11 cellular contexts compared by ENCODE assay signal in genomic region chr5:37198066-37198465, GRCh38. TPM values are rescaled to one million over a fixed set of nuclear protein-coding genes. Genes with fewer than 3 reads are reported as not detected.
DNase-seq lines count a peak whose midpoint lies in the region; ATAC-seq, FAIRE-seq and TF ChIP-seq lines count a peak whose summit lies in the region.
"Had no signal": no experiment of that assay in that cellular context is flagged by ENCODE, and none has a peak within 500 bp of the region (broad histone marks: within the 10 kb centered on the region; RNA-seq: fewer than 3 reads in every experiment).

No MANE protein-coding gene starts in this region.

- DNase-seq in GM13977 (ENCODE audit: low spot score) (peak; percentile 24), mesendoderm (peak; percentile 4), urothelium cell line (ENCODE audit: low spot score) (no peak), small intestine (no peak), amygdala (lab: John Stamatoyannopoulos, UW) (no peak), NOMO-1 treated with DMSO at 0.1 percent for 48 hours (lab: John Stamatoyannopoulos, UW; ENCODE audit: unreplicated experiment) (no peak)
- DNase-seq: nephron progenitor cell, T1000 had no signal

- H3K4me2 ChIP-seq in Loucy (ENCODE audit: low read depth, low read length, poor library complexity, severe bottlenecking) (peak overlapping the region; percentile 18), mesendoderm (ENCODE audit: low read length) (no peak overlapping the region)

- H3K27me3 ChIP-seq in Loucy (ENCODE audit: insufficient read depth, low read length, poor library complexity, severe bottlenecking) (no peaks in the 10 kb centered on the region), mesendoderm (ENCODE audit: insufficient read depth, low read length, poor library complexity) (no peaks in the 10 kb centered on the region), small intestine (ENCODE audit: control insufficient read depth in 2 of 2, insufficient read depth in 2 of 2, low read length in 2 of 2) (no peaks in the 10 kb centered on the region)
- H3K27me3 ChIP-seq: gastroesophageal sphincter had no signal

- no peaks in the 10 kb centered on the region for H3K9me2 ChIP-seq in Loucy (replicated peaks; ENCODE audit: low read depth, low read length)

- WGBS in mesendoderm (ENCODE audit: extremely low coverage, insufficient coverage, low lambda C conversion rate) = no CpG with 5 or more reads among the region's 3 CpGs
- WGBS in small intestine, 3 donors = 61 to 75% (median 64%) methylated on average over 3 of the region's 3 CpGs

- H4K5ac ChIP-seq in mesendoderm (ENCODE audit: low read length) = no peak overlapping the region

- H3K27ac ChIP-seq in mesendoderm (ENCODE audit: low read depth, low read length) = no peak overlapping the region
- peak overlapping the region in 1 of 2 donors; percentile 14 for H3K27ac ChIP-seq in small intestine (ENCODE audit: low read depth in 1 of 2, low read length in 1 of 2)
- H3K27ac ChIP-seq: gastroesophageal sphincter had no signal

- H3K4me1 ChIP-seq in Loucy (ENCODE audit: insufficient read depth, low read length, poor library complexity, severe bottlenecking) (no peaks in the 10 kb centered on the region), mesendoderm (ENCODE audit: control insufficient read depth, low read depth, low read length) (no peaks in the 10 kb centered on the region), small intestine (ENCODE audit: control insufficient read depth in 2 of 2, insufficient read depth in 1 of 2, low read depth in 1 of 2, low read length in 1 of 2) (no peaks in the 10 kb centered on the region)
- H3K4me1 ChIP-seq: gastroesophageal sphincter had no signal

- no peak overlapping the region for H3K4ac ChIP-seq in mesendoderm (ENCODE audit: low read depth, low read length)

- no peak overlapping the region; the same call in 1 of the 2 replicates for H2AFZ ChIP-seq in Loucy (ENCODE audit: low read length)

- in situ Hi-C loops in GM13977 (cut with MboI; ENCODE audit: low pct_unique_long_range_greater_than_20kb, low sequenced_read_pairs, unreplicated experiment) = no loop called here

- no peak overlapping the region for H2BK120ac ChIP-seq in mesendoderm (ENCODE audit: low read depth, low read length)

- H3K9ac ChIP-seq in Loucy (ENCODE audit: low read depth, low read length, poor library complexity, severe bottlenecking) (no peak overlapping the region), mesendoderm (ENCODE audit: low read length) (no peak overlapping the region)

- TF ChIP-seq CTCF in GM13977 (IDR thresholded peaks at IDR 0.05; ENCODE audit: extremely low read depth, insufficient read depth, missing control alignments) (no peak), Loucy (conservative IDR thresholded peaks at IDR 0.05; ENCODE audit: low read length) (no peak)

- H3F3A ChIP-seq in Loucy (ENCODE audit: low read depth) = no peaks in the 10 kb centered on the region

- peak; percentile 45 for ATAC-seq in GM21619 (IDR thresholded peaks at IDR 0.05; ENCODE audit: unreplicated experiment)
- ATAC-seq: gastroesophageal sphincter had no signal

- H3K79me2 ChIP-seq in Loucy (ENCODE audit: insufficient read depth, low read length) (no peaks in the 10 kb centered on the region), mesendoderm (ENCODE audit: control insufficient read depth, insufficient read depth, low read length) (no peaks in the 10 kb centered on the region)

- H3K18ac ChIP-seq in mesendoderm (ENCODE audit: low read length) = no peak overlapping the region

- H3K36me3 ChIP-seq in Loucy (ENCODE audit: insufficient read depth, low read length) (no peaks in the 10 kb centered on the region), mesendoderm (ENCODE audit: control insufficient read depth, insufficient read depth, low read length) (no peaks in the 10 kb centered on the region), small intestine (ENCODE audit: control insufficient read depth in 2 of 2, insufficient read depth in 2 of 2, low read length in 2 of 2) (no peaks in the 10 kb centered on the region)

- no peaks in the 10 kb centered on the region for H3K79me1 ChIP-seq in mesendoderm (ENCODE audit: low read length)

- H3K4me3 ChIP-seq in Loucy (ENCODE audit: low read length, poor library complexity, severe bottlenecking) (no peak overlapping the region), mesendoderm (ENCODE audit: low read length) (no peak overlapping the region), small intestine (ENCODE audit: low read depth in 1 of 2, low read length in 2 of 2) (no peak overlapping the region)
- H3K4me3 ChIP-seq: gastroesophageal sphincter had no signal

- no peak overlapping the region for H3K23ac ChIP-seq in mesendoderm (ENCODE audit: low read length)

- no peak overlapping the region for H2BK5ac ChIP-seq in mesendoderm (ENCODE audit: low read length)

- no peak overlapping the region for H2AK5ac ChIP-seq in mesendoderm (ENCODE audit: low read length)

- FAIRE-seq in urothelium cell line (lab: Jason Lieb, UNC) (no peak), small intestine (lab: Jason Lieb, UNC) (no peak)

- no peaks in the 10 kb centered on the region for H3K9me3 ChIP-seq in Loucy (ENCODE audit: insufficient read depth, low read depth, low read length)
- H3K9me3 ChIP-seq in small intestine (ENCODE audit: control insufficient read depth, low read depth) = no peaks in the 10 kb centered on the region
- H3K9me3 ChIP-seq: gastroesophageal sphincter had no signal

- no peak overlapping the region for H2BK15ac ChIP-seq in mesendoderm (replicated peaks; ENCODE audit: low read depth)

- no peaks in the 10 kb centered on the region for H4K20me1 ChIP-seq in Loucy (ENCODE audit: insufficient read depth, low read length, poor library complexity, severe bottlenecking)

- no peak overlapping the region for H3K56ac ChIP-seq in mesendoderm (ENCODE audit: low read length)

- H4K8ac ChIP-seq in mesendoderm (ENCODE audit: low read depth, low read length) = no peak overlapping the region

RNA-seq across cellular contexts. Expression of gene CPLANE1, which starts 51.1 kb away (rescaled TPM):
- polyA plus RNA-seq in mesendoderm (2013, experiment 1 of 2) = 3.2 TPM
- 2.4 TPM for polyA plus RNA-seq in mesendoderm (2013, experiment 2 of 2)
- polyA plus RNA-seq in small intestine = 1 to 10 TPM in 1 of 3 donors, under 1 TPM in 2; 0.22 to 1.4 (median 0.27) TPM

Comparison
In these comparisons a context has a peak if more than half of its experiments do, and no peak if none do; other contexts are left out.
1. DNase-seq: peak in GM13977 (single experiment) and mesendoderm (single experiment); none in urothelium cell line (single experiment), small intestine (single experiment), amygdala (0 of 56) and NOMO-1 treated with DMSO at 0.1 percent for 48 hours (single experiment).